In the genomic region with DNA sequence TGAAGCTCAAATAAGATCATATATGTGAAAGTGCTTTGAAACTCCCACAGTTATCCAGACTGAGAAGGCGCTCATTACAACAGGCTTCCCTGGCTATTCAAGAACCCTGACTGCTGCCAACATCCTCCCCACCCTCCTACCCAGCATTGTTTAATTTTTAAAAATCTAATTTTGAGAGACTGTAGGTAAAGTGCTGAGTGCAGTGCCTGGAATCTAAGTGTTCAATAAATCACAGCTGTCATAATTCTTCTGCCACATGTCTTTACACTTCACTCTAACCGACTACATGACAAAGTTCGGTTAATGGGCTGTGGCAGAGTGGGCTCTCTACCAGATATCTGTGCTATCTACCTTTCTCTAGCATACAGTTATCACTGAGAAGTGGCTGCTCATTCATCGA, we compare ENCODE assay signal across 1 cellular context.
TF ChIP-seq lines count a peak whose summit lies in the region.

No MANE protein-coding gene starts in this region.

TF ChIP-seq in H1, 55 proteins besides CTCF, POLR2A, EP300 and RAD21 (continued from another document):
- no peak for TF ChIP-seq BRCA1 (IDR thresholded peaks at IDR 0.05; ENCODE audit: low read depth, low read length)
- TF ChIP-seq JUN (IDR thresholded peaks at IDR 0.05; ENCODE audit: low read depth, low read length) = no peak
- TF ChIP-seq NRF1 (IDR thresholded peaks at IDR 0.05; ENCODE audit: low read depth, low read length) = no peak
- TF ChIP-seq, protein P1, sequence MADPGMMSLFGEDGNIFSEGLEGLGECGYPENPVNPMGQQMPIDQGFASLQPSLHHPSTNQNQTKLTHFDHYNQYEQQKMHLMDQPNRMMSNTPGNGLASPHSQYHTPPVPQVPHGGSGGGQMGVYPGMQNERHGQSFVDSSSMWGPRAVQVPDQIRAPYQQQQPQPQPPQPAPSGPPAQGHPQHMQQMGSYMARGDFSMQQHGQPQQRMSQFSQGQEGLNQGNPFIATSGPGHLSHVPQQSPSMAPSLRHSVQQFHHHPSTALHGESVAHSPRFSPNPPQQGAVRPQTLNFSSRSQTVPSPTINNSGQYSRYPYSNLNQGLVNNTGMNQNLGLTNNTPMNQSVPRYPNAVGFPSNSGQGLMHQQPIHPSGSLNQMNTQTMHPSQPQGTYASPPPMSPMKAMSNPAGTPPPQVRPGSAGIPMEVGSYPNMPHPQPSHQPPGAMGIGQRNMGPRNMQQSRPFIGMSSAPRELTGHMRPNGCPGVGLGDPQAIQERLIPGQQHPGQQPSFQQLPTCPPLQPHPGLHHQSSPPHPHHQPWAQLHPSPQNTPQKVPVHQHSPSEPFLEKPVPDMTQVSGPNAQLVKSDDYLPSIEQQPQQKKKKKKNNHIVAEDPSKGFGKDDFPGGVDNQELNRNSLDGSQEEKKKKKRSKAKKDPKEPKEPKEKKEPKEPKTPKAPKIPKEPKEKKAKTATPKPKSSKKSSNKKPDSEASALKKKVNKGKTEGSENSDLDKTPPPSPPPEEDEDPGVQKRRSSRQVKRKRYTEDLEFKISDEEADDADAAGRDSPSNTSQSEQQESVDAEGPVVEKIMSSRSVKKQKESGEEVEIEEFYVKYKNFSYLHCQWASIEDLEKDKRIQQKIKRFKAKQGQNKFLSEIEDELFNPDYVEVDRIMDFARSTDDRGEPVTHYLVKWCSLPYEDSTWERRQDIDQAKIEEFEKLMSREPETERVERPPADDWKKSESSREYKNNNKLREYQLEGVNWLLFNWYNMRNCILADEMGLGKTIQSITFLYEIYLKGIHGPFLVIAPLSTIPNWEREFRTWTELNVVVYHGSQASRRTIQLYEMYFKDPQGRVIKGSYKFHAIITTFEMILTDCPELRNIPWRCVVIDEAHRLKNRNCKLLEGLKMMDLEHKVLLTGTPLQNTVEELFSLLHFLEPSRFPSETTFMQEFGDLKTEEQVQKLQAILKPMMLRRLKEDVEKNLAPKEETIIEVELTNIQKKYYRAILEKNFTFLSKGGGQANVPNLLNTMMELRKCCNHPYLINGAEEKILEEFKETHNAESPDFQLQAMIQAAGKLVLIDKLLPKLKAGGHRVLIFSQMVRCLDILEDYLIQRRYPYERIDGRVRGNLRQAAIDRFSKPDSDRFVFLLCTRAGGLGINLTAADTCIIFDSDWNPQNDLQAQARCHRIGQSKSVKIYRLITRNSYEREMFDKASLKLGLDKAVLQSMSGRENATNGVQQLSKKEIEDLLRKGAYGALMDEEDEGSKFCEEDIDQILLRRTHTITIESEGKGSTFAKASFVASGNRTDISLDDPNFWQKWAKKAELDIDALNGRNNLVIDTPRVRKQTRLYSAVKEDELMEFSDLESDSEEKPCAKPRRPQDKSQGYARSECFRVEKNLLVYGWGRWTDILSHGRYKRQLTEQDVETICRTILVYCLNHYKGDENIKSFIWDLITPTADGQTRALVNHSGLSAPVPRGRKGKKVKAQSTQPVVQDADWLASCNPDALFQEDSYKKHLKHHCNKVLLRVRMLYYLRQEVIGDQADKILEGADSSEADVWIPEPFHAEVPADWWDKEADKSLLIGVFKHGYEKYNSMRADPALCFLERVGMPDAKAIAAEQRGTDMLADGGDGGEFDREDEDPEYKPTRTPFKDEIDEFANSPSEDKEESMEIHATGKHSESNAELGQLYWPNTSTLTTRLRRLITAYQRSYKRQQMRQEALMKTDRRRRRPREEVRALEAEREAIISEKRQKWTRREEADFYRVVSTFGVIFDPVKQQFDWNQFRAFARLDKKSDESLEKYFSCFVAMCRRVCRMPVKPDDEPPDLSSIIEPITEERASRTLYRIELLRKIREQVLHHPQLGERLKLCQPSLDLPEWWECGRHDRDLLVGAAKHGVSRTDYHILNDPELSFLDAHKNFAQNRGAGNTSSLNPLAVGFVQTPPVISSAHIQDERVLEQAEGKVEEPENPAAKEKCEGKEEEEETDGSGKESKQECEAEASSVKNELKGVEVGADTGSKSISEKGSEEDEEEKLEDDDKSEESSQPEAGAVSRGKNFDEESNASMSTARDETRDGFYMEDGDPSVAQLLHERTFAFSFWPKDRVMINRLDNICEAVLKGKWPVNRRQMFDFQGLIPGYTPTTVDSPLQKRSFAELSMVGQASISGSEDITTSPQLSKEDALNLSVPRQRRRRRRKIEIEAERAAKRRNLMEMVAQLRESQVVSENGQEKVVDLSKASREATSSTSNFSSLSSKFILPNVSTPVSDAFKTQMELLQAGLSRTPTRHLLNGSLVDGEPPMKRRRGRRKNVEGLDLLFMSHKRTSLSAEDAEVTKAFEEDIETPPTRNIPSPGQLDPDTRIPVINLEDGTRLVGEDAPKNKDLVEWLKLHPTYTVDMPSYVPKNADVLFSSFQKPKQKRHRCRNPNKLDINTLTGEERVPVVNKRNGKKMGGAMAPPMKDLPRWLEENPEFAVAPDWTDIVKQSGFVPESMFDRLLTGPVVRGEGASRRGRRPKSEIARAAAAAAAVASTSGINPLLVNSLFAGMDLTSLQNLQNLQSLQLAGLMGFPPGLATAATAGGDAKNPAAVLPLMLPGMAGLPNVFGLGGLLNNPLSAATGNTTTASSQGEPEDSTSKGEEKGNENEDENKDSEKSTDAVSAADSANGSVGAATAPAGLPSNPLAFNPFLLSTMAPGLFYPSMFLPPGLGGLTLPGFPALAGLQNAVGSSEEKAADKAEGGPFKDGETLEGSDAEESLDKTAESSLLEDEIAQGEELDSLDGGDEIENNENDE (IDR thresholded peaks at IDR 0.05; ENCODE audit: insufficient replicate concordance, low read length) = no peak
- TF ChIP-seq CHD1 (IDR thresholded peaks at IDR 0.05; ENCODE audit: low read depth, low read length) = no peak
- TF ChIP-seq, protein P2, sequence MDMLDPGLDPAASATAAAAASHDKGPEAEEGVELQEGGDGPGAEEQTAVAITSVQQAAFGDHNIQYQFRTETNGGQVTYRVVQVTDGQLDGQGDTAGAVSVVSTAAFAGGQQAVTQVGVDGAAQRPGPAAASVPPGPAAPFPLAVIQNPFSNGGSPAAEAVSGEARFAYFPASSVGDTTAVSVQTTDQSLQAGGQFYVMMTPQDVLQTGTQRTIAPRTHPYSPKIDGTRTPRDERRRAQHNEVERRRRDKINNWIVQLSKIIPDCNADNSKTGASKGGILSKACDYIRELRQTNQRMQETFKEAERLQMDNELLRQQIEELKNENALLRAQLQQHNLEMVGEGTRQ (IDR thresholded peaks at IDR 0.05; ENCODE audit: low read length) = no peak
- TF ChIP-seq TCF12 (IDR thresholded peaks at IDR 0.05; ENCODE audit: low read depth, low read length) = no peak
- no peak for TF ChIP-seq JUND (IDR thresholded peaks at IDR 0.05; ENCODE audit: low read length)
- TF ChIP-seq, protein P3, sequence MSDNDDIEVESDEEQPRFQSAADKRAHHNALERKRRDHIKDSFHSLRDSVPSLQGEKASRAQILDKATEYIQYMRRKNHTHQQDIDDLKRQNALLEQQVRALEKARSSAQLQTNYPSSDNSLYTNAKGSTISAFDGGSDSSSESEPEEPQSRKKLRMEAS (IDR thresholded peaks at IDR 0.05) = no peak
- no peak for TF ChIP-seq POLR2AphosphoS5 (IDR thresholded peaks at IDR 0.05; ENCODE audit: low read depth, low read length)
- no peak for TF ChIP-seq MAFK (IDR thresholded peaks at IDR 0.05; ENCODE audit: low read depth, low read length)
- no peak for TF ChIP-seq PHF8 (conservative IDR thresholded peaks at IDR 0.05; ENCODE audit: low read depth, low read length)
- TF ChIP-seq HDAC2 (IDR thresholded peaks at IDR 0.05; ENCODE audit: borderline replicate concordance in 1 of 2, low read depth in 2 of 2, low read length in 2 of 2) = no peak
- no peak for TF ChIP-seq RNF2 (IDR thresholded peaks at IDR 0.05; ENCODE audit: borderline replicate concordance, low read depth, low read length, missing control alignments, poor library complexity, severe bottlenecking)
